Comparison of ENCODE assay signal across 15 cellular contexts in genomic region chr22:20586403-20586745, GRCh38.
"Had no signal": no experiment of that assay in that cellular context is flagged by ENCODE, and none has a peak within 500 bp of the region (broad histone marks: within the 10 kb centered on the region; RNA-seq: fewer than 3 reads in every experiment).

No MANE protein-coding gene starts in this region.

- ATAC-seq: effector memory CD8-positive, alpha-beta T cell; left colon; mucosa of descending colon; naive thymus-derived CD8-positive, alpha-beta T cell; stimulated activated naive CD8-positive, alpha-beta T cell treated with anti-CD3 and anti-CD28 coated beads, Interleukin-15, Interleukin-2, amounts not matched to agents 100 U/mL and 50 U/mL, for 24 hours had no signal

- H3K4me1 ChIP-seq: thyroid gland, uterus had no signal

- H3K27ac ChIP-seq: hepatocyte, ovary, right atrium auricular region, suprapubic skin, thyroid gland, uterus had no signal

- DNase-seq: effector memory CD8-positive, alpha-beta T cell; foreskin melanocyte; naive thymus-derived CD8-positive, alpha-beta T cell; ovary; small intestine; stimulated activated CD4-positive, alpha-beta T cell treated with anti-CD3 and anti-CD28 coated beads, Interleukin-2, amount 100 ng/mL, for 48 hours; stimulated activated naive CD8-positive, alpha-beta T cell treated with anti-CD3 and anti-CD28 coated beads, Interleukin-15, Interleukin-2, amounts not matched to agents 100 U/mL and 50 U/mL, for 24 hours; thyroid gland; uterus had no signal

- H3K4me3 ChIP-seq: hepatocyte, mucosa of descending colon, ovary, right atrium auricular region, thyroid gland, uterus had no signal

- FAIRE-seq: colon, small intestine had no signal

- H3K36me3 ChIP-seq: ovary, uterus had no signal

- H3K9me3 ChIP-seq: mucosa of descending colon, ovary, right atrium auricular region, suprapubic skin, thyroid gland, uterus had no signal

- H3K27me3 ChIP-seq: hepatocyte, ovary, right atrium auricular region, suprapubic skin, thyroid gland, uterus had no signal
